ENCODE assay signal across 8 cellular contexts in genomic region chr2:65299246-65299645, GRCh38.
A peak's percentile ranks its signal among the peaks of the same experiment; 100 is the strongest.
DNase-seq lines count a peak whose midpoint lies in the region; ATAC-seq, FAIRE-seq and TF ChIP-seq lines count a peak whose summit lies in the region.

No MANE protein-coding gene starts in this region.

- DNase-seq in H54 (ENCODE audit: insufficient read length, low spot score) (peak; percentile 33), endothelial cell (ENCODE audit: low spot score) (no peak), kidney glomerular epithelial cell (lab: John Stamatoyannopoulos, UW) (no peak), BE2C (no peak)
- DNase-seq in activated CD4-positive, alpha-beta T cell treated with anti-CD3 and anti-CD28 coated beads, Interleukin-2, amount 50 U/mL, for 24 hours (ENCODE audit: low read depth in 1 of 2, low spot score in 1 of 2): peak; percentile 25 to 37
- peak; percentile 74 for DNase-seq in stimulated activated CD4-positive, alpha-beta T cell treated with anti-CD3 and anti-CD28 coated beads, Interleukin-4, amount 100 ng/mL, for 24 hours

- H3K36me3 ChIP-seq in BE2C: no peaks in the 10 kb centered on the region

- no peak for FAIRE-seq in H54 (lab: Jason Lieb, UNC)

- H3K27ac Mint-ChIP-seq in endothelial cell (ENCODE audit: unreplicated experiment): no peak overlapping the region

- no peaks in the 10 kb centered on the region for H3K27me3 Mint-ChIP-seq in endothelial cell (ENCODE audit: unreplicated experiment)

- peaks cover 31% of the 10 kb centered on the region for H3K4me1 Mint-ChIP-seq in endothelial cell (ENCODE audit: unreplicated experiment)

- H3K4me3 Mint-ChIP-seq in endothelial cell (ENCODE audit: unreplicated experiment): peak overlapping the region; percentile 23

- H3K4me1 ChIP-seq in BE2C: no peaks in the 10 kb centered on the region

- TF ChIP-seq CTCF in endothelial cell (IDR thresholded peaks at IDR 0.05; ENCODE audit: unreplicated experiment) (no peak), BE2C (IDR thresholded peaks at IDR 0.05; ENCODE audit: low read depth, low read length) (no peak)

- TF ChIP-seq POLR2A in H54 (IDR thresholded peaks at IDR 0.05; ENCODE audit: low read depth, low read length): no peak

- no peaks in the 10 kb centered on the region for H3K36me3 Mint-ChIP-seq in endothelial cell (ENCODE audit: low read depth, unreplicated experiment)

- no peaks in the 10 kb centered on the region for H3K9me3 Mint-ChIP-seq in endothelial cell (ENCODE audit: unreplicated experiment)

- no peaks in the 10 kb centered on the region for H3K9me3 ChIP-seq in BE2C

- H3K4me3 ChIP-seq in BE2C (ENCODE audit: low read depth, low read length): no peak overlapping the region

- no peak for ATAC-seq in GM18861 (IDR thresholded peaks at IDR 0.05; ENCODE audit: unreplicated experiment)
- no peak for ATAC-seq in HG02884 (IDR thresholded peaks at IDR 0.05; ENCODE audit: unreplicated experiment)

- H3K27me3 ChIP-seq in BE2C: no peaks in the 10 kb centered on the region

Comparison
In these comparisons a context has a peak if more than half of its experiments do, and no peak if none do; other contexts are left out.
1. DNase-seq: peak in H54 (single experiment), activated CD4-positive, alpha-beta T cell treated with anti-CD3 and anti-CD28 coated beads, Interleukin-2, amount 50 U/mL, for 24 hours (2 of 2) and stimulated activated CD4-positive, alpha-beta T cell treated with anti-CD3 and anti-CD28 coated beads, Interleukin-4, amount 100 ng/mL, for 24 hours (single experiment); none in endothelial cell (single experiment), kidney glomerular epithelial cell (single experiment) and BE2C (single experiment).